1 cellular context compared by ENCODE assay signal in the genomic region with DNA sequence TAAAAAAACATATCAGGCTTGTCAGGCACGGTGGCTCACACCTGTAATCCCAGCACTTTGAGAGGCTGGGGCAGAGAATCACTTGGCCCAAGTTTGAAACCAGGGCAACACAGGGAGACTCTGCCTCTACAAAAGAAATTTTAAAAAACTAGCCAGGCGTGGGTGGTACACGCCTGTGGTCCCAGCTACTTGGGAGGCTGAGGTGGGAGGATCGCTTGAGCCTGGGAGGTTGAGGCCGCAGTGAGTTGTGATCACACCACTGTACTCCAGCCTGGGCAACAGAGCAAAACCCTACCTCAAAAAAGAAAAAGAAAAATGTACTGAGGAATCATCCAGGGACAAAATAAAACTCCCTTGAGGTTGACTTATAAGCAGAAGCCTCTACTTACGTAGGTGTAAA.
TF ChIP-seq lines count a peak whose summit lies in the region.

No MANE protein-coding gene starts in this region.

TF ChIP-seq in A549, 52 proteins besides CTCF, POLR2A, EP300 and RAD21 (continued from another document):
- TF ChIP-seq, protein P1, sequence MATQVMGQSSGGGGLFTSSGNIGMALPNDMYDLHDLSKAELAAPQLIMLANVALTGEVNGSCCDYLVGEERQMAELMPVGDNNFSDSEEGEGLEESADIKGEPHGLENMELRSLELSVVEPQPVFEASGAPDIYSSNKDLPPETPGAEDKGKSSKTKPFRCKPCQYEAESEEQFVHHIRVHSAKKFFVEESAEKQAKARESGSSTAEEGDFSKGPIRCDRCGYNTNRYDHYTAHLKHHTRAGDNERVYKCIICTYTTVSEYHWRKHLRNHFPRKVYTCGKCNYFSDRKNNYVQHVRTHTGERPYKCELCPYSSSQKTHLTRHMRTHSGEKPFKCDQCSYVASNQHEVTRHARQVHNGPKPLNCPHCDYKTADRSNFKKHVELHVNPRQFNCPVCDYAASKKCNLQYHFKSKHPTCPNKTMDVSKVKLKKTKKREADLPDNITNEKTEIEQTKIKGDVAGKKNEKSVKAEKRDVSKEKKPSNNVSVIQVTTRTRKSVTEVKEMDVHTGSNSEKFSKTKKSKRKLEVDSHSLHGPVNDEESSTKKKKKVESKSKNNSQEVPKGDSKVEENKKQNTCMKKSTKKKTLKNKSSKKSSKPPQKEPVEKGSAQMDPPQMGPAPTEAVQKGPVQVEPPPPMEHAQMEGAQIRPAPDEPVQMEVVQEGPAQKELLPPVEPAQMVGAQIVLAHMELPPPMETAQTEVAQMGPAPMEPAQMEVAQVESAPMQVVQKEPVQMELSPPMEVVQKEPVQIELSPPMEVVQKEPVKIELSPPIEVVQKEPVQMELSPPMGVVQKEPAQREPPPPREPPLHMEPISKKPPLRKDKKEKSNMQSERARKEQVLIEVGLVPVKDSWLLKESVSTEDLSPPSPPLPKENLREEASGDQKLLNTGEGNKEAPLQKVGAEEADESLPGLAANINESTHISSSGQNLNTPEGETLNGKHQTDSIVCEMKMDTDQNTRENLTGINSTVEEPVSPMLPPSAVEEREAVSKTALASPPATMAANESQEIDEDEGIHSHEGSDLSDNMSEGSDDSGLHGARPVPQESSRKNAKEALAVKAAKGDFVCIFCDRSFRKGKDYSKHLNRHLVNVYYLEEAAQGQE (IDR thresholded peaks at IDR 0.05), result no peak
- TF ChIP-seq JUN (IDR thresholded peaks at IDR 0.05) (peak in 1 of 2 experiments; percentile 29; a peak in 1 of 5 replicates), MAFK (IDR thresholded peaks at IDR 0.05; ENCODE audit: partially characterized antibody) (no peak), KDM5A (IDR thresholded peaks at IDR 0.05) (no peak), CBX2 (IDR thresholded peaks at IDR 0.05; ENCODE audit: borderline replicate concordance, low read depth) (no peak), RARB (CRISPR knock-in tag; IDR thresholded peaks at IDR 0.05) (no peak), FOSB (CRISPR knock-in tag; IDR thresholded peaks at IDR 0.05) (no peak)
- TF ChIP-seq, protein P2, sequence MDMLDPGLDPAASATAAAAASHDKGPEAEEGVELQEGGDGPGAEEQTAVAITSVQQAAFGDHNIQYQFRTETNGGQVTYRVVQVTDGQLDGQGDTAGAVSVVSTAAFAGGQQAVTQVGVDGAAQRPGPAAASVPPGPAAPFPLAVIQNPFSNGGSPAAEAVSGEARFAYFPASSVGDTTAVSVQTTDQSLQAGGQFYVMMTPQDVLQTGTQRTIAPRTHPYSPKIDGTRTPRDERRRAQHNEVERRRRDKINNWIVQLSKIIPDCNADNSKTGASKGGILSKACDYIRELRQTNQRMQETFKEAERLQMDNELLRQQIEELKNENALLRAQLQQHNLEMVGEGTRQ (IDR thresholded peaks at IDR 0.05), result no peak
